23 cellular contexts compared by ENCODE assay signal in genomic region chr19:30105316-30105715, GRCh38.
"Had no signal": no experiment of that assay in that cellular context is flagged by ENCODE, and none has a peak within 500 bp of the region (broad histone marks: within the 10 kb centered on the region; RNA-seq: fewer than 3 reads in every experiment).

No MANE protein-coding gene starts in this region.

- H3K4me3 Mint-ChIP-seq: IgD-negative memory B cell had no signal

- H3K9ac ChIP-seq: KMS-11, SK-N-SH had no signal

- H3K9me3 ChIP-seq: SK-N-SH had no signal

- H3K4me3 ChIP-seq: K562 had no signal

- DNase-seq: Kasumi-1, MM.1S, NCI-H1105, NCI-H1417, NCI-H1436 treated with DMSO at 0.1 percent for 48 hours, NCI-H1694 treated with DMSO at 0.1 percent for 48 hours, NCI-H1930, NCI-H2081, NCI-H2107, NCI-H2227 treated with DMSO at 0.1 percent for 48 hours, NCI-H524, NCI-H69, NCI-H774, RPMI8226, SHP77, SK-N-SH, SW 1271 had no signal

- H3K9me3 Mint-ChIP-seq: IgD-negative memory B cell had no signal

- H3K4me2 ChIP-seq: KMS-11, SK-N-SH had no signal

- ATAC-seq: K562 had no signal

- FAIRE-seq: HTR-8/SVneo, K562, RCC 7860 had no signal

- H3K27ac ChIP-seq: HL-60, KMS-11 had no signal

- H3K27ac Mint-ChIP-seq: IgD-negative memory B cell had no signal
